8 cellular contexts compared by ENCODE assay signal in genomic region chr17:28896491-28896883, GRCh38. TPM values are rescaled to one million over a fixed set of nuclear protein-coding genes. Genes with fewer than 3 reads are reported as not detected.
DNase-seq lines count a peak whose midpoint lies in the region; ATAC-seq and TF ChIP-seq lines count a peak whose summit lies in the region.

No MANE protein-coding gene starts in this region.

- TF ChIP-seq CTCF in BJ (IDR thresholded peaks at IDR 0.05; ENCODE audit: insufficient read depth, low read depth, low read length) (no peak), colonic mucosa (IDR thresholded peaks at IDR 0.05) (no peak), natural killer cell (IDR thresholded peaks at IDR 0.05) (no peak), GM13977 (IDR thresholded peaks at IDR 0.05; ENCODE audit: extremely low read depth, insufficient read depth, missing control alignments) (no peak)

- ATAC-seq in natural killer cell = no peak

- intact Hi-C loops in colonic mucosa (cut with DNase I) (no loop called here), natural killer cell (cut with micrococcal nuclease) (loop anchor here (5.0 to 10.0 kb wide), 2 partner anchors 52 to 169 kb away; partner anchors contain the start of genes FAM222B, NEK8 and TLCD1)

- H3K4me3 ChIP-seq in BJ (ENCODE audit: low read depth, low read length) = peak overlapping the region; percentile 85
- H3K4me3 ChIP-seq in colonic mucosa = peak overlapping the region; percentile 92

- H3K27me3 ChIP-seq in BJ (ENCODE audit: control insufficient read depth, insufficient read depth, low read length) (no peaks in the 10 kb centered on the region), colonic mucosa (no peaks in the 10 kb centered on the region)

- H3K36me3 ChIP-seq in BJ (ENCODE audit: control insufficient read depth, insufficient read depth, low read length) (peaks cover 4% of the 10 kb centered on the region), colonic mucosa (no peaks in the 10 kb centered on the region)

- H3K4me1 Mint-ChIP-seq in natural killer cell = peaks cover 51 to 63% of the 10 kb centered on the region in 2 donors

- peak overlapping the region; percentile 93 to 97 for H3K27ac Mint-ChIP-seq in natural killer cell

- no peaks in the 10 kb centered on the region for H3K9me3 ChIP-seq in colonic mucosa

- POLR2A ChIA-PET in BJ (lab: Charles Lee) = no interaction called here

- peak overlapping the region; percentile 90 for H3K4me3 Mint-ChIP-seq in natural killer cell

- H3K9me3 Mint-ChIP-seq in natural killer cell = no peaks in the 10 kb centered on the region

- DNase-seq in BJ (ENCODE audit: low read depth) (no peak), LHCN-M2 (ENCODE audit: low read depth) (peak; percentile 11), colonic mucosa (no peak), natural killer cell (no peak), GM13977 (ENCODE audit: low spot score) (no peak), NOMO-1 treated with dmso at 0.1 percent for 144 hours (lab: John Stamatoyannopoulos, UW; ENCODE audit: unreplicated experiment) (no peak)
- DNase-seq in stimulated activated naive CD4-positive, alpha-beta T cell treated with Interleukin-2 at 50 U/mL for 16 hours (lab: John Stamatoyannopoulos, UW) = no peak
- no peak for DNase-seq in stimulated activated CD4-positive, alpha-beta T cell treated with anti-CD3 and anti-CD28 coated beads, Interleukin-2, amount 100 ng/mL, for 48 hours

- CTCF ChIA-PET in BJ (lab: Yijun Ruan, JAX) = interaction anchor here (0.9 to 2.2 kb wide), 8 partner anchors 11 to 170 kb away, joined by 3 to 6 read pairs (median 3); no protein-coding TSS in a partner anchor

- in situ Hi-C loops in GM13977 (cut with MboI; ENCODE audit: low pct_unique_long_range_greater_than_20kb, low sequenced_read_pairs, unreplicated experiment) = no loop called here

- peak overlapping the region; percentile 89 for H3K27ac ChIP-seq in colonic mucosa

- H3K4me1 ChIP-seq in colonic mucosa = peaks cover 20% of the 10 kb centered on the region

- no peaks in the 10 kb centered on the region for H3K36me3 Mint-ChIP-seq in natural killer cell

- no peaks in the 10 kb centered on the region for H3K27me3 Mint-ChIP-seq in natural killer cell (ENCODE audit: low read depth in 2 of 2)

- H3K9ac ChIP-seq in colonic mucosa (ENCODE audit: low read depth in 2 of 2, low read length in 2 of 2) = peak overlapping the region; percentile 92 to 97

RNA-seq across cellular contexts. Expression of gene FLOT2, which starts 1.0 kb away (rescaled TPM):
- polyA plus RNA-seq in BJ (2011; rRNA removed) = 62.2 and 86.0 TPM in 2 replicates
- polyA minus RNA-seq in BJ (2011; rRNA and poly(A)+ RNA removed) = 51.7 and 63.2 TPM in 2 replicates
- total RNA-seq in LHCN-M2 (2014; rRNA removed) = 23.7 and 31.6 TPM in 2 replicates
- 62.1 TPM for polyA plus RNA-seq in LHCN-M2 (2012)
- total RNA-seq in colonic mucosa = 100 to 1,000 TPM in 1 of 2 donors, 10 to 100 TPM in 1; 92.1 to 125 TPM
- 100 to 1,000 TPM; 132 to 152 (median 152) TPM for total RNA-seq in natural killer cell

RNA-seq across cellular contexts. Expression of gene DHRS13, which starts 6.4 kb away (rescaled TPM):
- polyA plus RNA-seq in BJ (2011; rRNA removed) = 2.1 and 2.8 TPM in 2 replicates
- 1.2 and 1.9 TPM in 2 replicates for polyA minus RNA-seq in BJ (2011; rRNA and poly(A)+ RNA removed)
- 4.6 and 5.2 TPM in 2 replicates for total RNA-seq in LHCN-M2 (2014; rRNA removed)
- 2.5 TPM for polyA plus RNA-seq in LHCN-M2 (2012)
- 10 to 100 TPM in 1 of 2 donors, 1 to 10 TPM in 1; 8.7 to 22.8 TPM for total RNA-seq in colonic mucosa
- total RNA-seq in natural killer cell = 10 to 100 TPM; 22.5 to 27.3 (median 23.2) TPM

RNA-seq across cellular contexts. Expression of gene ERAL1, which starts 41.7 kb away (rescaled TPM):
- polyA plus RNA-seq in BJ (2011; rRNA removed) = 57.2 and 84.1 TPM in 2 replicates
- polyA minus RNA-seq in BJ (2011; rRNA and poly(A)+ RNA removed) = 35.9 and 64.5 TPM in 2 replicates
- total RNA-seq in LHCN-M2 (2014; rRNA removed) (41.3 and 49.2 TPM in 2 replicates), colonic mucosa (10 to 100 TPM; 34.7 to 72.0 TPM), natural killer cell (10 to 100 TPM; 20.9 to 35.2 (median 27.3) TPM)
- 44.2 TPM for polyA plus RNA-seq in LHCN-M2 (2012)

RNA-seq across cellular contexts. Expression of gene FAM222B, which starts 53.9 kb away (rescaled TPM):
- polyA plus RNA-seq in BJ (2011; rRNA removed) = 4.4 and 5.2 TPM in 2 replicates
- 6.4 and 7.9 TPM in 2 replicates for polyA minus RNA-seq in BJ (2011; rRNA and poly(A)+ RNA removed)
- 16.2 and 18.0 TPM in 2 replicates for total RNA-seq in LHCN-M2 (2014; rRNA removed)
- polyA plus RNA-seq in LHCN-M2 (2012) = 18.1 TPM
- 10 to 100 TPM; 27.9 to 35.4 TPM for total RNA-seq in colonic mucosa
- 10 to 100 TPM; 16.9 to 26.0 (median 20.0) TPM for total RNA-seq in natural killer cell

RNA-seq across cellular contexts. Expression of gene PHF12, which starts 54.8 kb away (rescaled TPM):
- polyA plus RNA-seq in BJ (2011; rRNA removed) = 10.4 and 16.5 TPM in 2 replicates
- 40.5 and 42.1 TPM in 2 replicates for polyA minus RNA-seq in BJ (2011; rRNA and poly(A)+ RNA removed)
- total RNA-seq in LHCN-M2 (2014; rRNA removed) (28.2 and 29.0 TPM in 2 replicates), colonic mucosa (10 to 100 TPM; 37.7 to 42.2 TPM), natural killer cell (100 to 1,000 TPM; 163 to 177 (median 171) TPM)
- polyA plus RNA-seq in LHCN-M2 (2012) = 12.9 TPM
